In genomic region chr5:3325206-3325605, GRCh38 we compare ENCODE assay signal across 16 cellular contexts.
A peak's percentile ranks its signal among the peaks of the same experiment; 100 is the strongest.
DNase-seq lines count a peak whose midpoint lies in the region; ATAC-seq and TF ChIP-seq lines count a peak whose summit lies in the region.
"Had no signal": no experiment of that assay in that cellular context is flagged by ENCODE, and none has a peak within 500 bp of the region (broad histone marks: within the 10 kb centered on the region; RNA-seq: fewer than 3 reads in every experiment).

No MANE protein-coding gene starts in this region.

- no peak for TF ChIP-seq CTCF in GM10266 (IDR thresholded peaks at IDR 0.05; ENCODE audit: control insufficient read depth, insufficient read depth, low read depth, missing control alignments)

- H3K36me3 Mint-ChIP-seq in activated naive CD8-positive, alpha-beta T cell treated with anti-CD3 and anti-CD28 coated beads for 36 hours = no peaks in the 10 kb centered on the region

- no peaks in the 10 kb centered on the region for H3K27me3 ChIP-seq in MG63
- H3K27me3 ChIP-seq in adipocyte (replicated peaks; ENCODE audit: control insufficient read depth, insufficient read depth, low read length) = no peaks in the 10 kb centered on the region
- H3K27me3 ChIP-seq: BLaER1 had no signal

- H3K9ac ChIP-seq in adipocyte (ENCODE audit: low read length) = peak overlapping the region; percentile 72
- H3K9ac ChIP-seq: BLaER1 had no signal

- H3K4me3 ChIP-seq in MG63 (no peak overlapping the region), adipocyte (ENCODE audit: low read length) (peak overlapping the region; percentile 23)
- H3K4me3 ChIP-seq: BLaER1, esophagus muscularis mucosa, mucosa of descending colon had no signal

- peaks cover 41% of the 10 kb centered on the region for H3K4me1 ChIP-seq in adipocyte (ENCODE audit: control insufficient read depth, insufficient read depth, low read length)
- H3K4me1 ChIP-seq: esophagus muscularis mucosa had no signal

- H3K9me3 ChIP-seq in MG63 = no peaks in the 10 kb centered on the region
- no peaks in the 10 kb centered on the region for H3K9me3 ChIP-seq in adipocyte (ENCODE audit: control insufficient read depth, low read length)
- H3K9me3 ChIP-seq: BLaER1 had no signal

- H3K9me3 Mint-ChIP-seq in activated naive CD8-positive, alpha-beta T cell treated with anti-CD3 and anti-CD28 coated beads for 36 hours = peaks cover 2% of the 10 kb centered on the region

- ATAC-seq in HG03378 (IDR thresholded peaks at IDR 0.05; ENCODE audit: unreplicated experiment) = no peak
- ATAC-seq: mucosa of descending colon; stimulated activated naive CD8-positive, alpha-beta T cell treated with anti-CD3 and anti-CD28 coated beads, Interleukin-15, Interleukin-2, amounts not matched to agents 100 U/mL and 50 U/mL, for 24 hours had no signal

- H3K27me3 Mint-ChIP-seq in activated naive CD8-positive, alpha-beta T cell treated with anti-CD3 and anti-CD28 coated beads for 36 hours = no peaks in the 10 kb centered on the region

- H3K27ac Mint-ChIP-seq in activated naive CD8-positive, alpha-beta T cell treated with anti-CD3 and anti-CD28 coated beads for 36 hours = no peak overlapping the region
- H3K27ac Mint-ChIP-seq: activated CD8-positive, alpha-beta T cell treated with anti-CD3 and anti-CD28 coated beads, Interleukin-2, amount 10 ng/mL, durations not matched to agents 7 days and 5 days; activated naive CD4-positive, alpha-beta T cell treated with anti-CD3 and anti-CD28 coated beads for 36 hours had no signal

- no peak overlapping the region for H3K4me3 Mint-ChIP-seq in activated naive CD8-positive, alpha-beta T cell treated with anti-CD3 and anti-CD28 coated beads for 36 hours
- H3K4me3 Mint-ChIP-seq: activated CD8-positive, alpha-beta T cell treated with anti-CD3 and anti-CD28 coated beads, Interleukin-2, amount 10 ng/mL, durations not matched to agents 7 days and 5 days; activated naive CD4-positive, alpha-beta T cell treated with anti-CD3 and anti-CD28 coated beads for 36 hours had no signal

- H3K36me3 ChIP-seq in MG63 (no peaks in the 10 kb centered on the region), adipocyte (ENCODE audit: control insufficient read depth, insufficient read depth, low read length, severe bottlenecking) (no peaks in the 10 kb centered on the region)
- H3K36me3 ChIP-seq: BLaER1, esophagus muscularis mucosa had no signal

- H3K4me1 Mint-ChIP-seq in activated naive CD8-positive, alpha-beta T cell treated with anti-CD3 and anti-CD28 coated beads for 36 hours = no peaks in the 10 kb centered on the region

- DNase-seq in AG20443 (ENCODE audit: low spot score) (peak; percentile 71), MG63 (peak; percentile 44), adipocyte (ENCODE audit: low read depth) (no peak), mesenteric fat pad (ENCODE audit: low spot score) (peak; percentile 74), GM10266 (ENCODE audit: extremely low spot score) (no peak)
- no peak for DNase-seq in activated naive CD8-positive, alpha-beta T cell treated with anti-CD3 and anti-CD28 coated beads for 36 hours
- DNase-seq in stimulated activated CD8-positive, alpha-beta memory T cell treated with anti-CD3 and anti-CD28 coated beads, Interleukin-4, amount 100 ng/mL, for 48 hours = no peak
- DNase-seq: activated CD8-positive, alpha-beta T cell treated with anti-CD3 and anti-CD28 coated beads, Interleukin-2, amount 10 ng/mL, durations not matched to agents 7 days and 5 days; activated naive CD4-positive, alpha-beta T cell treated with anti-CD3 and anti-CD28 coated beads for 36 hours; GDM1; mucosa of descending colon; NCI-H187 treated with DMSO at 0.1 percent for 48 hours; stimulated activated naive CD8-positive, alpha-beta T cell treated with anti-CD3 and anti-CD28 coated beads, Interleukin-15, Interleukin-2, amounts not matched to agents 100 U/mL and 50 U/mL, for 24 hours had no signal

Comparison
In these comparisons a context has a peak if more than half of its experiments do, and no peak if none do; other contexts are left out.
1. DNase-seq: peak in AG20443 (single experiment), MG63 (single experiment) and mesenteric fat pad (single experiment); none in adipocyte (single experiment), activated naive CD8-positive, alpha-beta T cell treated with anti-CD3 and anti-CD28 coated beads for 36 hours (single experiment), stimulated activated CD8-positive, alpha-beta memory T cell treated with anti-CD3 and anti-CD28 coated beads, Interleukin-4, amount 100 ng/mL, for 48 hours (single experiment) and GM10266 (single experiment).